In the genomic region with DNA sequence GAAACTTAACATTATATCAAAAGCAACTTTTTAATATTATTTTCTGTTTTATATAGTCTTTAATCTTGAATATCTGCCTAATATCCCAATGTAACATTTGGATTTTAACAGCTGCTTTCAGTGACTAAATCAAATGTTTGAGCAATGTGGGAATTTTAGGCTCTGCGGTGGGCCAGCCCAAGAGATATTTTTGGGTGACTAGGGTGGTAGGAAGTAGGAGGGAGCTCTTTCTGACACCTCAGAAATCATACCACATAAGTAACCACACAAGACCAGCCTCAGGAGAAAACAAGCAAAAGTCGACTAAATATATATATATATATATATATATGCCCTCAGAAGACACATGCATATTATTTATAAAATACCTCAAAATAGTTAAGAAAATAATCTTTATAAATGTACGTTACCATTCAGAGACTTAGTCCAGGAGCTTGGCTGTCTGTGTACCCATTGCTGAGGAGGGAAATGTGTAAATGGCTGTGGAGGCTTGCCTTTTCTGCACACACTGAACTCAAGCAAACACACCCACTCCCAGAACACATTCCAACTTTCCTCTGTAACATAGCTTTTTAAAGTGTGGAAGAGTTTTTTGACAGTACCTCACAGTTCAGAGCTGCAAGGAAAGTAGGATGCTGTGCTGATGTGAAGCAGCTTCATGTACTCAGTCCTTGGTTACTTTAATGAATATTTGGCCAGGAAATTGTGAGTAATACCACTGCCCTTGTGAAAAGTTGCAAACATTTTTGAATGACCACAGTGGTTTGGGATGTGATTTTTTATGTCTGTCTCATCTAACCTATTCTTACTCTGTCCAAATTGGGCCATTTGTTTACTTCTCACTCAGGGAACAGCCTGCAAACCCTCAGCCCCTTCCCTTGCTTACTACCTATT, we compare ENCODE assay signal across 11 cellular contexts. TPM values are rescaled to one million over a fixed set of nuclear protein-coding genes. Genes with fewer than 3 reads are reported as not detected.
DNase-seq lines count a peak whose midpoint lies in the region; ATAC-seq and TF ChIP-seq lines count a peak whose summit lies in the region.
"Had no signal": no experiment of that assay in that cellular context is flagged by ENCODE, and none has a peak within 500 bp of the region (broad histone marks: within the 10 kb centered on the region; RNA-seq: fewer than 3 reads in every experiment).

A gene with protein sequence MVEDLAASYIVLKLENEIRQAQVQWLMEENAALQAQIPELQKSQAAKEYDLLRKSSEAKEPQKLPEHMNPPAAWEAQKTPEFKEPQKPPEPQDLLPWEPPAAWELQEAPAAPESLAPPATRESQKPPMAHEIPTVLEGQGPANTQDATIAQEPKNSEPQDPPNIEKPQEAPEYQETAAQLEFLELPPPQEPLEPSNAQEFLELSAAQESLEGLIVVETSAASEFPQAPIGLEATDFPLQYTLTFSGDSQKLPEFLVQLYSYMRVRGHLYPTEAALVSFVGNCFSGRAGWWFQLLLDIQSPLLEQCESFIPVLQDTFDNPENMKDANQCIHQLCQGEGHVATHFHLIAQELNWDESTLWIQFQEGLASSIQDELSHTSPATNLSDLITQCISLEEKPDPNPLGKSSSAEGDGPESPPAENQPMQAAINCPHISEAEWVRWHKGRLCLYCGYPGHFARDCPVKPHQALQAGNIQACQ (minus strand): TSS at position 478 of the 894 bp plus-strand sequence. CDS start 908 bp downstream, outside the sequence.

- H3K4me3 ChIP-seq in heart left ventricle, result peak within 1 kb of the TSS in 5 of 12 donors; percentile 12 to 31 (median 19)
- no peak within 1 kb of the TSS for H3K4me3 ChIP-seq in right atrium auricular region
- H3K4me3 ChIP-seq in fibroblast of the aortic adventitia (ENCODE audit: low read depth, low read length), result no peak within 1 kb of the TSS
- H3K4me3 ChIP-seq in aorta (ENCODE audit: low read length in 2 of 2), result no peak within 1 kb of the TSS
- H3K4me3 ChIP-seq in spleen, result no peak within 1 kb of the TSS
- H3K4me3 ChIP-seq: neural progenitor cell had no signal

- peak; percentile 51 to 73 (median 62) for ATAC-seq in heart left ventricle
- ATAC-seq in aorta (ENCODE audit: low FRiP score), result peak; percentile 46

- WGBS in heart left ventricle, 4 donors, result 50 to 64% (median 59%) methylated on average over 3 of the region's 3 CpGs
- 12 to 32% methylated on average over 3 of the region's 3 CpGs for WGBS in aorta, 2 donors
- WGBS in spleen, 5 donors, result 24 to 54% (median 38%) methylated on average over 3 of the region's 3 CpGs

- TF ChIP-seq POLR2A in heart left ventricle (IDR thresholded peaks at IDR 0.05) (no peak), spleen (IDR thresholded peaks at IDR 0.05) (no peak)

- H3K27ac ChIP-seq in heart left ventricle (peak within 1 kb of the TSS in 3 of 12 donors; percentile 8 to 34 (median 24)), right atrium auricular region (no peak within 1 kb of the TSS), aorta (ENCODE audit: low read depth in 1 of 2, low read length in 2 of 2) (peak within 1 kb of the TSS in 1 of 2 donors; percentile 36), spleen (no peak within 1 kb of the TSS)
- H3K27ac ChIP-seq: neural progenitor cell had no signal

- no peaks in the 10 kb centered on the region for H3K9me3 ChIP-seq in heart left ventricle
- H3K9me3 ChIP-seq in right atrium auricular region, result no peaks in the 10 kb centered on the region
- no peaks in the 10 kb centered on the region for H3K9me3 ChIP-seq in aorta (ENCODE audit: control insufficient read depth, low read length)
- H3K9me3 ChIP-seq in spleen, result no peaks in the 10 kb centered on the region
- H3K9me3 ChIP-seq: Caco-2 had no signal

- TF ChIP-seq CTCF in heart left ventricle (IDR thresholded peaks at IDR 0.05) (no peak), right atrium auricular region (IDR thresholded peaks at IDR 0.05) (no peak), fibroblast of the aortic adventitia (IDR thresholded peaks at IDR 0.05; ENCODE audit: insufficient read depth, low read length) (no peak), spleen (IDR thresholded peaks at IDR 0.05 in 8 of 11, conservative IDR thresholded peaks at IDR 0.05 in 3 of 11) (no peak)

- DNase-seq in heart left ventricle (no peak), right atrium auricular region (ENCODE audit: low spot score) (no peak), SIG-M5 (lab: John Stamatoyannopoulos, UW) (peak; percentile 0), fibroblast of the aortic adventitia (ENCODE audit: low read depth) (peak; percentile 86), aorta (no peak), NCI-H1694 treated with DMSO at 0.1 percent for 48 hours (lab: John Stamatoyannopoulos, UW) (no peak), spleen (no peak)
- DNase-seq in stimulated activated naive CD4-positive, alpha-beta T cell treated with Interleukin-2 at 50 U/mL for 16 hours (lab: John Stamatoyannopoulos, UW), result no peak
- DNase-seq: activated naive CD4-positive, alpha-beta T cell treated with anti-CD3 and anti-CD28 coated beads, Interleukin-2, amount 50 U/mL, for 16 hours; Caco-2 had no signal

- H3K4me1 ChIP-seq in heart left ventricle (no peaks in the 10 kb centered on the region), right atrium auricular region (no peaks in the 10 kb centered on the region), aorta (ENCODE audit: control insufficient read depth in 1 of 2, insufficient read depth in 2 of 2, low read length in 2 of 2) (peaks cover 0 to 1% of the 10 kb centered on the region in 2 donors), spleen (peaks cover 0 to 12% (median 0%) of the 10 kb centered on the region in 6 donors)
- H3K4me1 ChIP-seq: Caco-2, neural progenitor cell had no signal

- intact Hi-C loops in heart left ventricle (cut with DNase I) (no loop called here), aorta (cut with DNase I) (no loop called here), spleen (cut with DNase I; ENCODE audit: low total_unique reads) (no loop called here)

- H3K27me3 ChIP-seq in heart left ventricle, result no peaks in the 10 kb centered on the region
- no peaks in the 10 kb centered on the region for H3K27me3 ChIP-seq in right atrium auricular region
- no peaks in the 10 kb centered on the region for H3K27me3 ChIP-seq in aorta (ENCODE audit: control insufficient read depth in 1 of 2, insufficient read depth in 2 of 2, low read length in 1 of 2)
- H3K27me3 ChIP-seq in spleen (replicated peaks in 1 of 7), result no peaks in the 10 kb centered on the region
- H3K27me3 ChIP-seq: neural progenitor cell had no signal

- H3K36me3 ChIP-seq in heart left ventricle (no peaks in the 10 kb centered on the region), right atrium auricular region (no peaks in the 10 kb centered on the region), aorta (ENCODE audit: control insufficient read depth in 1 of 2, insufficient read depth in 2 of 2, low read length in 1 of 2) (no peaks in the 10 kb centered on the region), spleen (no peaks in the 10 kb centered on the region)
- H3K36me3 ChIP-seq: neural progenitor cell had no signal

RNA-seq across cellular contexts. Expression of the gene that starts here (rescaled TPM):
- total RNA-seq in heart left ventricle (under 1 TPM in 7 of 9 donors, not detected in 2; 0.09 to 0.63 (median 0.29) TPM), right atrium auricular region (under 1 TPM; 0.30 to 0.55 TPM), fibroblast of the aortic adventitia (ENCODE audit: low replicate concordance) (0.27 TPM in 1 of 2 replicates, not detected in the other), aorta (1 to 10 TPM in 1 of 2 donors, under 1 TPM in 1; 0.87 to 6.9 TPM), spleen (not detected)
- polyA plus RNA-seq in heart left ventricle (not detected), aorta (under 1 TPM; 0.38 to 0.63 TPM), spleen (under 1 TPM in 2 of 3 donors, not detected in 1; 0.03 TPM)
- total RNA-seq: Caco-2 had no signal

Comparison
In these comparisons a context has a peak if more than half of its experiments do, and no peak if none do; other contexts are left out.
1. Peak in ATAC-seq in heart left ventricle; RNA of the gene not detected or under 1 TPM.
2. Peak in DNase-seq in fibroblast of the aortic adventitia; RNA of the gene not detected or under 1 TPM.